15 cellular contexts compared by ENCODE assay signal in the genomic region with DNA sequence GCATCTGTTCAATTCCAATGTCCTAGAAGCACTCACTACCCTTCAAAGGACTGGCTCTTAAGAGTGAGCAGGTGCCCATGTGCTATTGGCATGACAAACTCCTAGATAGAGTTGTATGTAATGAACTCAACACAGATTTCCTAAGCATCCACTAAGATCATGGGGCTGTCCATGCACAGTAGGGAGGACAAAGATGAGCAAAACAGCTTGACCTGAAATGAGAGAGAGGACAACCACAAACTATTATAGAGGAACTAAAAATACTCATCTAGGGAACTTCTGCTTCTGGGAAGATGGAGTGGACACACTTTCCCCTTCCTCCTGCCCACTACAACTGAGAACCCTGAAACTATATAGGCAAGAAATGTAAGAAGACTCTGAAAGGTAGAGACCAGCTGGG. TPM values are rescaled to one million over a fixed set of nuclear protein-coding genes. Genes with fewer than 3 reads are reported as not detected.
A peak's percentile ranks its signal among the peaks of the same experiment; 100 is the strongest.
DNase-seq lines count a peak whose midpoint lies in the region; ATAC-seq and TF ChIP-seq lines count a peak whose summit lies in the region.
"Had no signal": no experiment of that assay in that cellular context is flagged by ENCODE, and none has a peak within 500 bp of the region (broad histone marks: within the 10 kb centered on the region; RNA-seq: fewer than 3 reads in every experiment).

No MANE protein-coding gene starts in this region.

- CTCF ChIA-PET in Caco-2 (lab: Charles Lee), result no interaction called here

- BruUV-seq in Caco-2 (replicated peaks; lab: Mats Ljungman, UMichigan), result no TSS peak

- H3K9ac ChIP-seq in OCI-LY3 (ENCODE audit: low read length), result no peak overlapping the region

- DNase-seq in T-helper 2 cell treated with Interferon-gamma antibody and Interleukin-4, amounts not matched to agents 5 μg/mL and 100 μg/mL, for 36 hours (ENCODE audit: low spot score), result no peak
- no peak for DNase-seq in T-helper 2 cell
- DNase-seq in central memory CD8-positive, alpha-beta T cell (ENCODE audit: low spot score in 2 of 2), result no peak
- no peak for DNase-seq in nephron progenitor cell
- no peak for DNase-seq in dedifferentiated amniotic fluid mesenchymal stem cell (ENCODE audit: extremely low spot score)
- no peak for DNase-seq in Caco-2
- no peak for DNase-seq in stimulated activated CD4-positive, alpha-beta T cell treated with anti-CD3 and anti-CD28 coated beads, Interleukin-1b, Interleukin-23, amount 100 ng/mL, for 48 hours
- DNase-seq: ovary, SHP77 had no signal

- 0 out of 2 replicates have a peak overlapping the region, but pooled peaks have one; percentile 17 for H3K27ac ChIP-seq in OCI-LY3 (ENCODE audit: low read length)
- H3K27ac ChIP-seq: C4-2B, ovary had no signal

- no peak overlapping the region for H3K4me2 ChIP-seq in OCI-LY3 (ENCODE audit: low read length)

- no peak overlapping the region for H2AFZ ChIP-seq in OCI-LY3 (ENCODE audit: low read depth, low read length)

- H3K36me3 Mint-ChIP-seq in T-helper 2 cell treated with Interferon-gamma antibody and Interleukin-4, amounts not matched to agents 5 μg/mL and 100 μg/mL, for 36 hours (ENCODE audit: low read depth), result peaks cover 44% of the 10 kb centered on the region
- H3K36me3 Mint-ChIP-seq in central memory CD8-positive, alpha-beta T cell (ENCODE audit: insufficient read depth), result peaks cover 42% of the 10 kb centered on the region
- H3K36me3 Mint-ChIP-seq in nephron progenitor cell (ENCODE audit: low read depth) (peaks cover 47% of the 10 kb centered on the region), Caco-2 (ENCODE audit: insufficient read depth, unreplicated experiment) (peaks cover 46% of the 10 kb centered on the region)

- TF ChIP-seq CTCF in OCI-LY3 (IDR thresholded peaks at IDR 0.05; ENCODE audit: low read depth, low read length) (no peak), nephron progenitor cell (IDR thresholded peaks at IDR 0.05) (no peak), Caco-2 (IDR thresholded peaks at IDR 0.05; ENCODE audit: insufficient read depth in 1 of 2, low read depth in 1 of 2, low read length in 1 of 2, severe bottlenecking in 1 of 2, unreplicated experiment in 1 of 2) (no peak)

- POLR2A ChIA-PET in Caco-2 (lab: Charles Lee), result no interaction called here

- H3K36me3 ChIP-seq in OCI-LY3 (replicated peaks; ENCODE audit: low read depth, low read length), result peaks cover 59% of the 10 kb centered on the region
- H3K36me3 ChIP-seq in Caco-2 (ENCODE audit: control insufficient read depth, insufficient read depth, low read length), result no peaks in the 10 kb centered on the region; the same call in 1 of the 2 replicates
- H3K36me3 ChIP-seq: ovary had no signal

- no peaks in the 10 kb centered on the region for H3K27me3 Mint-ChIP-seq in T-helper 2 cell treated with Interferon-gamma antibody and Interleukin-4, amounts not matched to agents 5 μg/mL and 100 μg/mL, for 36 hours (ENCODE audit: low read depth)
- H3K27me3 Mint-ChIP-seq in central memory CD8-positive, alpha-beta T cell, result no peaks in the 10 kb centered on the region
- H3K27me3 Mint-ChIP-seq in nephron progenitor cell (ENCODE audit: low read depth, poor library complexity), result peaks cover 2% of the 10 kb centered on the region
- no peaks in the 10 kb centered on the region for H3K27me3 Mint-ChIP-seq in Caco-2 (ENCODE audit: insufficient read depth, unreplicated experiment)

- peak overlapping the region; percentile 79 for H3K27ac Mint-ChIP-seq in T-helper 2 cell treated with Interferon-gamma antibody and Interleukin-4, amounts not matched to agents 5 μg/mL and 100 μg/mL, for 36 hours
- H3K27ac Mint-ChIP-seq in central memory CD8-positive, alpha-beta T cell (ENCODE audit: low read depth), result peak overlapping the region; percentile 98
- peak overlapping the region; percentile 38 for H3K27ac Mint-ChIP-seq in nephron progenitor cell
- H3K27ac Mint-ChIP-seq in Caco-2 (ENCODE audit: unreplicated experiment), result no peak overlapping the region
- H3K27ac Mint-ChIP-seq: mesothelial cell of epicardium had no signal

- H3K9me3 ChIP-seq in OCI-LY3 (ENCODE audit: insufficient read depth, low read length), result no peaks in the 10 kb centered on the region
- H3K9me3 ChIP-seq in Caco-2, result no peaks in the 10 kb centered on the region
- H3K9me3 ChIP-seq: ovary had no signal

- H3K4me3 Mint-ChIP-seq in T-helper 2 cell treated with Interferon-gamma antibody and Interleukin-4, amounts not matched to agents 5 μg/mL and 100 μg/mL, for 36 hours, result no peak overlapping the region
- peak overlapping the region; percentile 84 for H3K4me3 Mint-ChIP-seq in central memory CD8-positive, alpha-beta T cell
- no peak overlapping the region for H3K4me3 Mint-ChIP-seq in nephron progenitor cell
- no peak overlapping the region for H3K4me3 Mint-ChIP-seq in Caco-2 (ENCODE audit: unreplicated experiment)
- H3K4me3 Mint-ChIP-seq: mesothelial cell of epicardium had no signal

- H3K27me3 ChIP-seq in OCI-LY3 (ENCODE audit: low read depth, low read length), result no peaks in the 10 kb centered on the region
- H3K27me3 ChIP-seq in Caco-2 (replicated peaks; ENCODE audit: control insufficient read depth, insufficient read depth, low read length), result no peaks in the 10 kb centered on the region
- H3K27me3 ChIP-seq: ovary had no signal

- intact Hi-C loops in Caco-2 (cut with micrococcal nuclease; ENCODE audit: unreplicated experiment), result no loop called here

- H4K20me1 ChIP-seq in OCI-LY3 (ENCODE audit: insufficient read depth, low read length), result no peaks in the 10 kb centered on the region

- H3K4me1 ChIP-seq in OCI-LY3 (ENCODE audit: low read length) (peaks cover 29% of the 10 kb centered on the region), Caco-2 (no peaks in the 10 kb centered on the region)

- no peak for ATAC-seq in central memory CD8-positive, alpha-beta T cell (replicated peaks; ENCODE audit: extremely low read depth, poor library complexity, severe bottlenecking)
- ATAC-seq: HepG2 had no signal

- H3K4me3 ChIP-seq in OCI-LY3 (ENCODE audit: low read length) (no peak overlapping the region), Caco-2 (ENCODE audit: low read depth, low read length) (no peak overlapping the region)
- H3K4me3 ChIP-seq: ovary had no signal

- peaks cover 8% of the 10 kb centered on the region for H3K4me1 Mint-ChIP-seq in T-helper 2 cell treated with Interferon-gamma antibody and Interleukin-4, amounts not matched to agents 5 μg/mL and 100 μg/mL, for 36 hours (ENCODE audit: low read depth)
- H3K4me1 Mint-ChIP-seq in central memory CD8-positive, alpha-beta T cell, result peaks cover 62% of the 10 kb centered on the region
- no peaks in the 10 kb centered on the region for H3K4me1 Mint-ChIP-seq in nephron progenitor cell
- H3K4me1 Mint-ChIP-seq in Caco-2 (ENCODE audit: low read depth, unreplicated experiment), result no peaks in the 10 kb centered on the region
- H3K4me1 Mint-ChIP-seq: mesothelial cell of epicardium had no signal

- no peaks in the 10 kb centered on the region for H3K9me3 Mint-ChIP-seq in T-helper 2 cell treated with Interferon-gamma antibody and Interleukin-4, amounts not matched to agents 5 μg/mL and 100 μg/mL, for 36 hours
- no peaks in the 10 kb centered on the region for H3K9me3 Mint-ChIP-seq in central memory CD8-positive, alpha-beta T cell
- peaks cover 4% of the 10 kb centered on the region for H3K9me3 Mint-ChIP-seq in nephron progenitor cell
- no peaks in the 10 kb centered on the region for H3K9me3 Mint-ChIP-seq in Caco-2 (ENCODE audit: unreplicated experiment)
- H3K9me3 Mint-ChIP-seq: mesothelial cell of epicardium had no signal

- no peaks in the 10 kb centered on the region for H3K79me2 ChIP-seq in OCI-LY3 (ENCODE audit: low read length)

RNA-seq across cellular contexts. Expression of a gene that starts 20.7 kb away (rescaled TPM):
- 14.4 and 19.0 TPM in 2 replicates for total RNA-seq in Caco-2 (2022)

RNA-seq across cellular contexts. Expression of a gene that starts 21.2 kb away (rescaled TPM):
- 27.3 and 29.8 TPM in 2 replicates for total RNA-seq in Caco-2 (2022)

RNA-seq across cellular contexts. Expression of a gene that starts 21.3 kb away (rescaled TPM):
- total RNA-seq in Caco-2 (2022), result 3.5 and 7.2 TPM in 2 replicates

RNA-seq across cellular contexts. Expression of a gene that starts 42.0 kb away (rescaled TPM):
- not detected in 2 replicates for total RNA-seq in Caco-2 (2022)
- total RNA-seq: A172, chondrocyte, HepG2, mesothelial cell of epicardium, ovary had no signal
